ENCODE assay signal across 13 cellular contexts in the genomic region with DNA sequence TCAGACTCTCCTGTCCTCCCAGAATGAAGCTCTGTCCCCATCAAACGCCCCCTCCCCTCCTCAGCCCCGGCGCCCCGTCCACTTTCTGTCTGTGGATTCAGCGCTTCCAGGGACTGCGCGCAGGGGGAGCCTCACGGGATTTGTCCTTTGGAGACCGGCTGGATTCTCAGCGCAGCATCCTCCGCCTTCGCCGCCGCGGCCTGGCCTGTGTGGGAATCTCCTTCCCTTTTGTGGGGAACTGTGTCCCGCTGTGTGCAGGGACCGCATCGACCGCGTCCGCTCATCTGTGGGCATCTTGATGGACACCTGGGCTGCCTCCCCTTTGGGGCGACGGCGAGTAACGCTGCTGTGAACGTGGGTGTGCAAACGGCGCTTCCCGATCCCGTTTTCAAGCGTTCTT. TPM values are rescaled to one million over a fixed set of nuclear protein-coding genes. Genes with fewer than 3 reads are reported as not detected.
DNase-seq lines count a peak whose midpoint lies in the region; ATAC-seq and TF ChIP-seq lines count a peak whose summit lies in the region.
"Had no signal": no experiment of that assay in that cellular context is flagged by ENCODE, and none has a peak within 500 bp of the region (broad histone marks: within the 10 kb centered on the region; RNA-seq: fewer than 3 reads in every experiment).

No MANE protein-coding gene starts in this region.

- no peak overlapping the region for H3K4me3 ChIP-seq in SK-N-MC

- no peaks in the 10 kb centered on the region for H3K36me3 ChIP-seq in SK-N-MC (ENCODE audit: insufficient read depth, low read length)

- H3K9ac ChIP-seq in SK-N-MC (ENCODE audit: insufficient read length): no peak overlapping the region

- no peaks in the 10 kb centered on the region for H3K9me3 ChIP-seq in SK-N-MC (ENCODE audit: low read depth, low read length)

- no peak for DNase-seq in activated CD8-positive, alpha-beta memory T cell treated with anti-CD3 and anti-CD28 coated beads, Interleukin-2, amount 10 ng/mL, durations not matched to agents 7 days and 5 days
- no peak for DNase-seq in activated CD8-positive, alpha-beta memory T cell treated with anti-CD3 and anti-CD28 coated beads for 24 hours
- DNase-seq in SK-N-MC (ENCODE audit: low read depth, low spot score) (no peak), glutamatergic neuron (no peak), hepatic stellate cell (ENCODE audit: low spot score) (no peak), middle frontal gyrus (ENCODE audit: extremely low spot score, low spot score) (no peak), ACHN (no peak)
- no peak for DNase-seq in stimulated activated effector memory CD8-positive, alpha-beta T cell treated with anti-CD3 and anti-CD28 coated beads, Interleukin-12 subunit alpha, Interleukin-12 subunit beta, amount 100 ng/mL, for 72 hours (ENCODE audit: low spot score in 2 of 2)
- DNase-seq: activated gamma-delta T cell; occipital lobe; Right ventricle myocardium superior; stimulated activated CD4-positive, alpha-beta T cell treated with anti-CD3 and anti-CD28 coated beads, Interleukin-2, amount 100 ng/mL, for 48 hours; substantia nigra had no signal

- peaks cover 26% of the 10 kb centered on the region for H3K27me3 Mint-ChIP-seq in activated CD8-positive, alpha-beta memory T cell treated with anti-CD3 and anti-CD28 coated beads, Interleukin-2, amount 10 ng/mL, durations not matched to agents 7 days and 5 days
- H3K27me3 Mint-ChIP-seq in glutamatergic neuron (ENCODE audit: unreplicated experiment): peaks cover 12% of the 10 kb centered on the region

- peaks cover 4% of the 10 kb centered on the region for H3K36me3 Mint-ChIP-seq in activated CD8-positive, alpha-beta memory T cell treated with anti-CD3 and anti-CD28 coated beads, Interleukin-2, amount 10 ng/mL, durations not matched to agents 7 days and 5 days
- peaks cover 5% of the 10 kb centered on the region for H3K36me3 Mint-ChIP-seq in glutamatergic neuron (ENCODE audit: unreplicated experiment)
- H3K36me3 Mint-ChIP-seq in stimulated activated effector memory CD8-positive, alpha-beta T cell treated with anti-CD3 and anti-CD28 coated beads, Interleukin-12 subunit alpha, Interleukin-12 subunit beta, amount 100 ng/mL, for 72 hours: peaks cover 24% of the 10 kb centered on the region

- H3K27ac ChIP-seq in SK-N-MC: peak overlapping the region; percentile 68; the same call in 1 of the 2 replicates

- no peak for TF ChIP-seq CTCF in glutamatergic neuron (IDR thresholded peaks at IDR 0.05; ENCODE audit: partially characterized antibody, unreplicated experiment)

- H3K4me3 Mint-ChIP-seq in activated CD8-positive, alpha-beta memory T cell treated with anti-CD3 and anti-CD28 coated beads, Interleukin-2, amount 10 ng/mL, durations not matched to agents 7 days and 5 days: peak overlapping the region; percentile 33
- peak overlapping the region; percentile 71 for H3K4me3 Mint-ChIP-seq in glutamatergic neuron (ENCODE audit: unreplicated experiment)
- H3K4me3 Mint-ChIP-seq in stimulated activated effector memory CD8-positive, alpha-beta T cell treated with anti-CD3 and anti-CD28 coated beads, Interleukin-12 subunit alpha, Interleukin-12 subunit beta, amount 100 ng/mL, for 72 hours: peak overlapping the region; percentile 67

- CTCF ChIA-PET in activated CD8-positive, alpha-beta memory T cell treated with anti-CD3 and anti-CD28 coated beads, Interleukin-2, amount 10 ng/mL, durations not matched to agents 7 days and 5 days (lab: Charles Lee): no interaction called here

- H3K9me3 Mint-ChIP-seq in activated CD8-positive, alpha-beta memory T cell treated with anti-CD3 and anti-CD28 coated beads, Interleukin-2, amount 10 ng/mL, durations not matched to agents 7 days and 5 days (ENCODE audit: low read depth): no peaks in the 10 kb centered on the region
- H3K9me3 Mint-ChIP-seq in glutamatergic neuron (ENCODE audit: unreplicated experiment): peaks cover 8% of the 10 kb centered on the region
- no peaks in the 10 kb centered on the region for H3K9me3 Mint-ChIP-seq in stimulated activated effector memory CD8-positive, alpha-beta T cell treated with anti-CD3 and anti-CD28 coated beads, Interleukin-12 subunit alpha, Interleukin-12 subunit beta, amount 100 ng/mL, for 72 hours

- H3K27ac Mint-ChIP-seq in activated CD8-positive, alpha-beta memory T cell treated with anti-CD3 and anti-CD28 coated beads, Interleukin-2, amount 10 ng/mL, durations not matched to agents 7 days and 5 days: no peak overlapping the region
- H3K27ac Mint-ChIP-seq in glutamatergic neuron (ENCODE audit: unreplicated experiment): peak overlapping the region; percentile 2
- H3K27ac Mint-ChIP-seq in stimulated activated effector memory CD8-positive, alpha-beta T cell treated with anti-CD3 and anti-CD28 coated beads, Interleukin-12 subunit alpha, Interleukin-12 subunit beta, amount 100 ng/mL, for 72 hours: peak overlapping the region; percentile 86

- in situ Hi-C loops in ACHN (cut with HindIII; ENCODE audit: low pct_ligation_motif_present, low pct_unique_long_range_greater_than_20kb, low sequenced_read_pairs): no loop called here

- peaks cover 20% of the 10 kb centered on the region for H3K4me1 Mint-ChIP-seq in activated CD8-positive, alpha-beta memory T cell treated with anti-CD3 and anti-CD28 coated beads, Interleukin-2, amount 10 ng/mL, durations not matched to agents 7 days and 5 days
- peaks cover 15% of the 10 kb centered on the region for H3K4me1 Mint-ChIP-seq in glutamatergic neuron (ENCODE audit: low read depth, unreplicated experiment)
- peaks cover 29% of the 10 kb centered on the region for H3K4me1 Mint-ChIP-seq in stimulated activated effector memory CD8-positive, alpha-beta T cell treated with anti-CD3 and anti-CD28 coated beads, Interleukin-12 subunit alpha, Interleukin-12 subunit beta, amount 100 ng/mL, for 72 hours

- ATAC-seq in activated CD8-positive, alpha-beta memory T cell treated with anti-CD3 and anti-CD28 coated beads, Interleukin-2, amount 10 ng/mL, durations not matched to agents 7 days and 5 days: no peak
- no peak for ATAC-seq in stimulated activated effector memory CD8-positive, alpha-beta T cell treated with anti-CD3 and anti-CD28 coated beads, Interleukin-12 subunit alpha, Interleukin-12 subunit beta, amount 100 ng/mL, for 72 hours

RNA-seq across cellular contexts. Expression of a gene that starts 1.1 kb away (rescaled TPM):
- total RNA-seq in activated CD8-positive, alpha-beta memory T cell treated with anti-CD3 and anti-CD28 coated beads, Interleukin-2, amount 10 ng/mL, durations not matched to agents 7 days and 5 days: not detected
- not detected for total RNA-seq in glutamatergic neuron (ENCODE audit: unreplicated experiment)
- total RNA-seq: occipital lobe, Right ventricle myocardium superior had no signal

RNA-seq across cellular contexts. Expression of a gene that starts 3.3 kb away (rescaled TPM):
- total RNA-seq in activated CD8-positive, alpha-beta memory T cell treated with anti-CD3 and anti-CD28 coated beads, Interleukin-2, amount 10 ng/mL, durations not matched to agents 7 days and 5 days: not detected
- not detected for total RNA-seq in glutamatergic neuron (ENCODE audit: unreplicated experiment)
- total RNA-seq: occipital lobe, Right ventricle myocardium superior had no signal

RNA-seq across cellular contexts. Expression of a gene that starts 9.0 kb away (rescaled TPM):
- under 1 TPM; 0.16 to 0.41 TPM for total RNA-seq in activated CD8-positive, alpha-beta memory T cell treated with anti-CD3 and anti-CD28 coated beads, Interleukin-2, amount 10 ng/mL, durations not matched to agents 7 days and 5 days
- total RNA-seq in glutamatergic neuron (ENCODE audit: unreplicated experiment): 2.9 TPM
- total RNA-seq: Right ventricle myocardium superior had no signal

RNA-seq across cellular contexts. Expression of a gene that starts 12.3 kb away (rescaled TPM):
- 100 to 1,000 TPM; 146 to 267 TPM for total RNA-seq in activated CD8-positive, alpha-beta memory T cell treated with anti-CD3 and anti-CD28 coated beads, Interleukin-2, amount 10 ng/mL, durations not matched to agents 7 days and 5 days
- 17.7 TPM for total RNA-seq in glutamatergic neuron (ENCODE audit: unreplicated experiment)

RNA-seq across cellular contexts. Expression of a gene that starts 51.8 kb away (rescaled TPM):
- 10 to 100 TPM; 60.2 to 62.0 TPM for total RNA-seq in activated CD8-positive, alpha-beta memory T cell treated with anti-CD3 and anti-CD28 coated beads, Interleukin-2, amount 10 ng/mL, durations not matched to agents 7 days and 5 days
- 41.6 TPM for total RNA-seq in glutamatergic neuron (ENCODE audit: unreplicated experiment)
